Comparison of ENCODE assay signal across 8 cellular contexts in the genomic region with DNA sequence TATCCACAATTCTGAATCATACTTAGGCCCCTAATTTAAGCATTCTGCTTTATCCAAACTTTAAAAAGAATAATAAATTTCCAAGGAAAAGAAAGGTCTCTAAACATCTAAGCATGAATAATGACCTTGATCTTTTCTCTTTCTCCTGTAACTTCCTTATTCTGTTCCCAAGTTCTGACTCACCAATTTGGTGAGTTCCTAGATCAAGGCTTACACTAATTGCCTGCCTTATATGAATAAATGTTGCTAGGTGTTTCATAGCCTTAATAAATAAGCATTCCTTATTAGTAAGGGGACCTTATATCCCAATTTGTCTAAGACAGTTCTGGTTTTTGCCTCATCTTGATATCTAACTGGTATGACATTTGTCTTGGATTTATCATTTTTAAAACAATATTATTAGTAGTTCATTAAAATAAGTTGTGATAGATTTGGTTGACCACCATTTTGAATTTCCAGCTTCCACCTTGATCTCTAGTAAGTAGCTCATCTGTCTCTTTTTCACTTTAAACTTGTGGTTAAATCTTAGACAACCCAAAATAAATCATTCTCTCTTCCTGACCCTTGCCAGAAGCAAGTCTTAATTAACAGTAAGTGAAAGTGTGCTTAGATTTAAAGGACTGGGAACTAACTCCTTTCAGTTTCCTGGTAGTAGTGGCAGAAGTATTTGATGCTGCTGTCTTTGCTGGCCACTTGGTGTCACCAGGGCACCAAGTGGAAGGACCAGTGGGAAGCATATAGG.
A peak's percentile ranks its signal among the peaks of the same experiment; 100 is the strongest.
DNase-seq lines count a peak whose midpoint lies in the region; ATAC-seq, FAIRE-seq and TF ChIP-seq lines count a peak whose summit lies in the region.

No MANE protein-coding gene starts in this region.

- H3K27ac Mint-ChIP-seq in astrocyte (ENCODE audit: unreplicated experiment) = peak overlapping the region; percentile 12

- H3K4me3 Mint-ChIP-seq in astrocyte (ENCODE audit: unreplicated experiment) = no peak overlapping the region

- peak overlapping the region; percentile 41 for H3K4me2 ChIP-seq in astrocyte (ENCODE audit: low read length)

- H3K9me3 ChIP-seq in astrocyte (ENCODE audit: insufficient read depth, low read depth, low read length) = no peaks in the 10 kb centered on the region

- no peaks in the 10 kb centered on the region for H4K20me1 ChIP-seq in astrocyte (ENCODE audit: insufficient read depth, low read length)

- peak overlapping the region; percentile 51 for H3K27ac ChIP-seq in astrocyte (ENCODE audit: low read depth, low read length)

- DNase-seq in ACHN (peak; percentile 28), HCEC 1CT (peak; percentile 51), astrocyte (ENCODE audit: low read depth) (no peak), left kidney (ENCODE audit: low read depth, low spot score) (peak; percentile 43), urothelium cell line (ENCODE audit: low spot score) (no peak), inferior parietal cortex (ENCODE audit: extremely low spot score) (no peak)

- peaks cover 19% of the 10 kb centered on the region for H3K4me1 Mint-ChIP-seq in astrocyte (ENCODE audit: low read depth, unreplicated experiment)

- H3K36me3 ChIP-seq in astrocyte (ENCODE audit: insufficient read depth, low read length) = no peaks in the 10 kb centered on the region

- no peaks in the 10 kb centered on the region for H3K27me3 ChIP-seq in astrocyte (ENCODE audit: insufficient read depth, low read length)

- peak; percentile 4 for TF ChIP-seq CTCF in astrocyte (IDR thresholded peaks at IDR 0.05; ENCODE audit: insufficient read depth, low read depth, low read length)

- no peaks in the 10 kb centered on the region for H3K27me3 Mint-ChIP-seq in astrocyte (ENCODE audit: low read depth, unreplicated experiment)

- ATAC-seq in HG03095 (IDR thresholded peaks at IDR 0.05; ENCODE audit: unreplicated experiment) (no peak), GM18502 (IDR thresholded peaks at IDR 0.05; ENCODE audit: poor library complexity, unreplicated experiment) (no peak)

- FAIRE-seq in astrocyte (lab: Jason Lieb, UNC) (no peak), urothelium cell line (lab: Jason Lieb, UNC) (no peak)

- in situ Hi-C loops in ACHN (cut with HindIII; ENCODE audit: low pct_ligation_motif_present, low pct_unique_long_range_greater_than_20kb, low sequenced_read_pairs) = no loop called here

- H3K9me3 Mint-ChIP-seq in astrocyte (ENCODE audit: unreplicated experiment) = no peaks in the 10 kb centered on the region

- no peak overlapping the region for H3K4me3 ChIP-seq in astrocyte (ENCODE audit: insufficient read depth, low read depth, low read length)

- no peak overlapping the region for H2AFZ ChIP-seq in astrocyte (ENCODE audit: low read depth, low read length)

- no peaks in the 10 kb centered on the region for H3K79me2 ChIP-seq in astrocyte (ENCODE audit: insufficient read depth, low read length)

- no peaks in the 10 kb centered on the region for H3K36me3 Mint-ChIP-seq in astrocyte (ENCODE audit: low read depth, unreplicated experiment)

- H3K4me1 ChIP-seq in astrocyte (ENCODE audit: insufficient read depth, low read length) = peaks cover 15% of the 10 kb centered on the region

- H3K9ac ChIP-seq in astrocyte (ENCODE audit: low read length) = no peak overlapping the region

Comparison
In these comparisons a context has a peak if more than half of its experiments do, and no peak if none do; other contexts are left out.
1. DNase-seq: peak in ACHN (single experiment), HCEC 1CT (single experiment) and left kidney (single experiment); none in astrocyte (single experiment), urothelium cell line (single experiment) and inferior parietal cortex (single experiment).